Comparison of ENCODE assay signal across 18 cellular contexts in genomic region chr2:235536711-235537110, GRCh38.
"Had no signal": no experiment of that assay in that cellular context is flagged by ENCODE, and none has a peak within 500 bp of the region (broad histone marks: within the 10 kb centered on the region; RNA-seq: fewer than 3 reads in every experiment).

No MANE protein-coding gene starts in this region.

- H3K9me3 Mint-ChIP-seq: activated CD4-positive, alpha-beta memory T cell treated with anti-CD3 and anti-CD28 coated beads, Interleukin-2, amount 10 ng/mL, durations not matched to agents 7 days and 5 days; activated naive CD8-positive, alpha-beta T cell treated with anti-CD3 and anti-CD28 coated beads, Interleukin-2, amount 10 ng/mL, durations not matched to agents 7 days and 5 days; natural killer cell treated with Interleukin-12 subunit alpha and Interleukin-12 subunit beta and Interleukin-15 and Interleukin-18, amount 100 ng/mL, for 72 hours; T-cell had no signal

- H3K27me3 ChIP-seq: colonic mucosa, heart right ventricle, right atrium auricular region, upper lobe of left lung had no signal

- H3K36me3 ChIP-seq: colonic mucosa, heart right ventricle, right atrium auricular region, upper lobe of left lung had no signal

- H3K36me3 Mint-ChIP-seq: activated CD8-positive, alpha-beta memory T cell treated with anti-CD3 and anti-CD28 coated beads, Interleukin-2, amount 10 ng/mL, durations not matched to agents 7 days and 5 days; activated naive CD8-positive, alpha-beta T cell treated with anti-CD3 and anti-CD28 coated beads, Interleukin-2, amount 10 ng/mL, durations not matched to agents 7 days and 5 days; natural killer cell treated with Interleukin-12 subunit alpha and Interleukin-12 subunit beta and Interleukin-15 and Interleukin-18, amount 100 ng/mL, for 72 hours; T-cell had no signal

- H3K27me3 Mint-ChIP-seq: activated CD4-positive, alpha-beta memory T cell treated with anti-CD3 and anti-CD28 coated beads, Interleukin-2, amount 10 ng/mL, durations not matched to agents 7 days and 5 days; activated CD8-positive, alpha-beta memory T cell treated with anti-CD3 and anti-CD28 coated beads, Interleukin-2, amount 10 ng/mL, durations not matched to agents 7 days and 5 days; activated naive CD8-positive, alpha-beta T cell treated with anti-CD3 and anti-CD28 coated beads, Interleukin-2, amount 10 ng/mL, durations not matched to agents 7 days and 5 days had no signal

- DNase-seq: activated CD4-positive, alpha-beta memory T cell treated with anti-CD3 and anti-CD28 coated beads, Interleukin-2, amount 10 ng/mL, durations not matched to agents 7 days and 5 days; activated CD4-positive, alpha-beta T cell treated with anti-CD3 and anti-CD28 coated beads for 48 hours; activated CD4-positive, CD25-positive, alpha-beta regulatory T cell; activated CD8-positive, alpha-beta memory T cell treated with anti-CD3 and anti-CD28 coated beads, Interleukin-2, amount 10 ng/mL, durations not matched to agents 7 days and 5 days; activated naive CD4-positive, alpha-beta T cell treated with Interleukin-2 at 50 U/mL for 16 hours; activated naive CD8-positive, alpha-beta T cell treated with anti-CD3 and anti-CD28 coated beads, Interleukin-2, amount 10 ng/mL, durations not matched to agents 7 days and 5 days; amygdala; caudate nucleus; colonic mucosa; erythroblast; heart right ventricle; kidney glomerular epithelial cell; occipital lobe; stimulated activated naive CD8-positive, alpha-beta T cell treated with anti-CD3 and anti-CD28 coated beads, Interleukin-15, Interleukin-2, amounts not matched to agents 100 U/mL and 50 U/mL, for 24 hours; T-cell; upper lobe of left lung had no signal

- H3K4me3 ChIP-seq: colonic mucosa, heart right ventricle, right atrium auricular region, upper lobe of left lung had no signal

- H3K4me1 Mint-ChIP-seq: activated CD4-positive, alpha-beta memory T cell treated with anti-CD3 and anti-CD28 coated beads, Interleukin-2, amount 10 ng/mL, durations not matched to agents 7 days and 5 days; activated CD8-positive, alpha-beta memory T cell treated with anti-CD3 and anti-CD28 coated beads, Interleukin-2, amount 10 ng/mL, durations not matched to agents 7 days and 5 days; activated naive CD8-positive, alpha-beta T cell treated with anti-CD3 and anti-CD28 coated beads, Interleukin-2, amount 10 ng/mL, durations not matched to agents 7 days and 5 days had no signal

- H3K27ac ChIP-seq: colonic mucosa, heart right ventricle, right atrium auricular region, upper lobe of left lung had no signal

- H3K4me3 Mint-ChIP-seq: activated CD4-positive, alpha-beta memory T cell treated with anti-CD3 and anti-CD28 coated beads, Interleukin-2, amount 10 ng/mL, durations not matched to agents 7 days and 5 days; activated CD8-positive, alpha-beta memory T cell treated with anti-CD3 and anti-CD28 coated beads, Interleukin-2, amount 10 ng/mL, durations not matched to agents 7 days and 5 days; activated naive CD8-positive, alpha-beta T cell treated with anti-CD3 and anti-CD28 coated beads, Interleukin-2, amount 10 ng/mL, durations not matched to agents 7 days and 5 days; natural killer cell treated with Interleukin-12 subunit alpha and Interleukin-12 subunit beta and Interleukin-15 and Interleukin-18, amount 100 ng/mL, for 72 hours; T-cell had no signal

- H3K9me3 ChIP-seq: colonic mucosa, heart right ventricle, right atrium auricular region, upper lobe of left lung had no signal

- H3K27ac Mint-ChIP-seq: activated CD4-positive, alpha-beta memory T cell treated with anti-CD3 and anti-CD28 coated beads, Interleukin-2, amount 10 ng/mL, durations not matched to agents 7 days and 5 days; activated CD8-positive, alpha-beta memory T cell treated with anti-CD3 and anti-CD28 coated beads, Interleukin-2, amount 10 ng/mL, durations not matched to agents 7 days and 5 days; activated naive CD8-positive, alpha-beta T cell treated with anti-CD3 and anti-CD28 coated beads, Interleukin-2, amount 10 ng/mL, durations not matched to agents 7 days and 5 days; natural killer cell treated with Interleukin-12 subunit alpha and Interleukin-12 subunit beta and Interleukin-15 and Interleukin-18, amount 100 ng/mL, for 72 hours; T-cell had no signal
